Comparison of ENCODE assay signal across 8 cellular contexts in the genomic region with DNA sequence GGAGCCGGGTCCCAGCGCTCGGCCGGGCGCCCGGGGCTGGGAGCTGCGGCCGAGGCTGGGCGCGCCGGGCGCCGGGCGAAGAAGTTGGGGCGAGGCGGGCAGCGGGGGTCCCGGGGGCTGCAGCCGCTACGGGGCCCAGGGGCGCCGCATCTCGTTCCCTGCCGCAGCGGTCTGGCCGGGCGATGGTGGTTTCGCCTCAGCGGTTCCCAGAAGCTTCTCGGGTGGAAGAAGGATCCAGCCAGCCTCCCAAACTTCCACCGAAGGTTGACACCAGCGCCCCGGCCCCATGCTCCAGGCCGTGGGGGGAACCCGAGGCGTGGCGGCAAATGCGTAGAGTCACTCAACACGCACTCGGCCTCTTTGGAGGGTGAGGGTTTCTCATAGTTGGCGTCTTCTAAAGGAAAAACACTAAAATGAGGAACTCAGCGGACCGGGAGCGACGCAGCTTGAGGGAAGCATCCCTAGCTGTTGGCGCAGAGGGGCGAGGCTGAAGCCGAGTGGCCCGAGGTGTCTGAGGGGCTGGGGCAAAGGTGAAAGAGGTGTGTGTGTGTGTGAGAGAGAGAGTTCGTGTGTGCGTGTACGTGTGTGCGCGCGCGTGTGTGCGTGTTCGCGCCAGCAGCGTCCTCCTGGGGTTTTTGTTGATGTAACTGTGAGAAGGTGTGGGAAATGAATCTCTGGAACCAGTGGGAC. TPM values are rescaled to one million over a fixed set of nuclear protein-coding genes. Genes with fewer than 3 reads are reported as not detected.
DNase-seq lines count a peak whose midpoint lies in the region; ATAC-seq and TF ChIP-seq lines count a peak whose summit lies in the region.

No MANE protein-coding gene starts in this region.

- no peak for TF ChIP-seq CTCF in epithelial cell of proximal tubule (conservative IDR thresholded peaks at IDR 0.05; ENCODE audit: low read depth, low read length)
- TF ChIP-seq CTCF in natural killer cell (IDR thresholded peaks at IDR 0.05) = no peak

- no peaks in the 10 kb centered on the region for H3K36me3 ChIP-seq in SK-N-MC (ENCODE audit: insufficient read depth, low read length)

- H3K27ac ChIP-seq in SK-N-MC = no peak overlapping the region

- H3K4me1 Mint-ChIP-seq in activated naive CD4-positive, alpha-beta T cell treated with anti-CD3 and anti-CD28 coated beads, Interleukin-2, amount 50 U/mL, for 24 hours = peaks cover 9% of the 10 kb centered on the region
- H3K4me1 Mint-ChIP-seq in natural killer cell = peaks cover 11% of the 10 kb centered on the region in 2 donors

- H3K9me3 ChIP-seq in SK-N-MC (ENCODE audit: low read depth, low read length) = no peaks in the 10 kb centered on the region

- peaks cover 47% of the 10 kb centered on the region for H3K27me3 Mint-ChIP-seq in activated naive CD4-positive, alpha-beta T cell treated with anti-CD3 and anti-CD28 coated beads, Interleukin-2, amount 50 U/mL, for 24 hours
- H3K27me3 Mint-ChIP-seq in natural killer cell (ENCODE audit: low read depth in 2 of 2) = peaks cover 52 to 91% of the 10 kb centered on the region in 2 donors

- H3K27ac Mint-ChIP-seq in activated naive CD4-positive, alpha-beta T cell treated with anti-CD3 and anti-CD28 coated beads, Interleukin-2, amount 50 U/mL, for 24 hours = no peak overlapping the region
- no peak overlapping the region for H3K27ac Mint-ChIP-seq in natural killer cell

- H3K9ac ChIP-seq in SK-N-MC (ENCODE audit: insufficient read length) = peak overlapping the region; percentile 35

- no peaks in the 10 kb centered on the region for H3K36me3 Mint-ChIP-seq in activated naive CD4-positive, alpha-beta T cell treated with anti-CD3 and anti-CD28 coated beads, Interleukin-2, amount 50 U/mL, for 24 hours
- no peaks in the 10 kb centered on the region for H3K36me3 Mint-ChIP-seq in natural killer cell

- H3K4me3 Mint-ChIP-seq in activated naive CD4-positive, alpha-beta T cell treated with anti-CD3 and anti-CD28 coated beads, Interleukin-2, amount 50 U/mL, for 24 hours = peak overlapping the region; percentile 52
- H3K4me3 Mint-ChIP-seq in natural killer cell = peak overlapping the region; percentile 8

- peak overlapping the region; percentile 95 for H3K4me3 ChIP-seq in SK-N-MC
- peak overlapping the region; percentile 68 for H3K4me3 ChIP-seq in epithelial cell of proximal tubule (ENCODE audit: low read depth, low read length)

- DNase-seq in activated naive CD4-positive, alpha-beta T cell treated with Interleukin-2 at 50 U/mL for 16 hours = no peak
- DNase-seq in SK-N-MC (ENCODE audit: low read depth, low spot score) (no peak), epithelial cell of proximal tubule (ENCODE audit: low read depth) (no peak), natural killer cell (no peak), HUDEP-2 (lab: John Stamatoyannopoulos, UW; ENCODE audit: unreplicated experiment in 76 of 76) (no peak), G401 (ENCODE audit: low spot score) (no peak)

- intact Hi-C loops in natural killer cell (cut with micrococcal nuclease) = no loop called here

- in situ Hi-C loops in G401 (cut with HindIII; ENCODE audit: low sequenced_read_pairs) = no loop called here

- ATAC-seq in natural killer cell (no peak), HG03280 (IDR thresholded peaks at IDR 0.05; ENCODE audit: unreplicated experiment) (no peak)

- H3K9me3 Mint-ChIP-seq in activated naive CD4-positive, alpha-beta T cell treated with anti-CD3 and anti-CD28 coated beads, Interleukin-2, amount 50 U/mL, for 24 hours = no peaks in the 10 kb centered on the region
- H3K9me3 Mint-ChIP-seq in natural killer cell = no peaks in the 10 kb centered on the region

RNA-seq across cellular contexts. Expression of a gene that starts 0.9 kb away (rescaled TPM):
- total RNA-seq in epithelial cell of proximal tubule (1.0 and 3.5 TPM in 2 replicates), natural killer cell (under 1 TPM in 1 of 3 donors, not detected in 2; 0.10 TPM)
- not detected in 2 replicates for total RNA-seq in G401 (2014; rRNA removed; shearing (Covaris generic))
